In the genomic region with DNA sequence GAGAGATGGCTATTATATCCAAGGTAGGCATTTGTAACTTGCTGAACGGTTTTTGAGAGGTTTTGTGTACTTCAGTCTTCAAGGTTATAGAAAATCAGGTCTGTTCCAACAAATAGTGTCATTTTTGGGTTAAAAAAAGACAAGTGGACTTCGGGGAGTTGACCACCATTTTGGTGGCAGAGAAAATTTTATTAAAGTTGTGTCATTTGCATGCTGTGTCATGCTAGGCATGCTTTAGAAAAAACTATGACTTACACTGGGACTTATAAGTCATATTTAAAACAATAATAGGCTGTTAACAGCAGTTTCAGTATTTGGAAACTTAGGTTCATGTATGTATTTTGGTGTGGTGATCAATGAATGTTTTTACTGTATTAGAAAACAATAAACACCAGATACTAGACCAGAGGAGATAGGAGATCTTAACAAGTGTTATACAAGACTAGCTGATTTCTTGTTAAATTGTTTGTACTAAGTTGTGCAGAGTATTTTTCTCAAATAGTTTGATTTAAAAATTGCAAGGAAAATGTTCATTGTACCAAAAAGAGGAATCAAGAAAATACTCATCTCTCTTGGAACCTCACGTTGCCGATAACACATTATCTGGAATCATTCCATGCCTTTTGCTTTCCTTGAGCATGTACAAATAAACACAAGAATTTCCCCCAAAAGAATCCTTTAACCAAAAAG, we compare ENCODE assay signal across 8 cellular contexts. TPM values are rescaled to one million over a fixed set of nuclear protein-coding genes. Genes with fewer than 3 reads are reported as not detected.
A peak's percentile ranks its signal among the peaks of the same experiment; 100 is the strongest.
DNase-seq lines count a peak whose midpoint lies in the region; ATAC-seq, FAIRE-seq and TF ChIP-seq lines count a peak whose summit lies in the region.

No MANE protein-coding gene starts in this region.

- H3K4me3 ChIP-seq in DND-41 (ENCODE audit: low read depth in 1 of 2, low read length in 2 of 2) (peak overlapping the region; percentile 63 to 88), PC-3 (ENCODE audit: low read length) (peak overlapping the region; percentile 79), epithelial cell of proximal tubule (ENCODE audit: low read depth, low read length) (peak overlapping the region; percentile 71), pancreas (peak overlapping the region in 3 of 4 donors; percentile 79 to 88 (median 80))

- H3K4me2 ChIP-seq in DND-41 (ENCODE audit: insufficient read depth, low read length) (peak overlapping the region; percentile 63), PC-3 (ENCODE audit: low read length) (peak overlapping the region; percentile 92)

- BruUV-seq in PC-3 (replicated peaks; lab: Mats Ljungman, UMichigan) = no TSS peak

- no peaks in the 10 kb centered on the region for H3K9me2 ChIP-seq in PC-3 (replicated peaks; ENCODE audit: low read length)

- peaks cover 36% of the 10 kb centered on the region for H4K20me1 ChIP-seq in DND-41 (ENCODE audit: insufficient read depth, low read length)
- H4K20me1 ChIP-seq in PC-3 (ENCODE audit: low read length) = peaks cover 58% of the 10 kb centered on the region

- H3K27ac ChIP-seq in DND-41 (ENCODE audit: low read length) = peak overlapping the region; percentile 92
- peak overlapping the region; percentile 19 for H3K27ac ChIP-seq in PC-3 (ENCODE audit: low read length)
- no peak overlapping the region for H3K27ac ChIP-seq in pancreas

- peaks cover 30% of the 10 kb centered on the region for H3F3A ChIP-seq in PC-3 (ENCODE audit: low read length, unreplicated experiment)

- WGBS in pancreas, 2 donors = 51 to 67% methylated on average over 4 of the region's 4 CpGs

- CTCF ChIA-PET in PC-3 (lab: Charles Lee) = no interaction called here

- H3K4me1 ChIP-seq in DND-41 (ENCODE audit: insufficient read depth, low read length) (peaks cover 38% of the 10 kb centered on the region), PC-3 (ENCODE audit: insufficient read depth, low read length) (peaks cover 26% of the 10 kb centered on the region), pancreas (peaks cover 0 to 17% (median 8%) of the 10 kb centered on the region in 3 donors)

- H3K36me3 ChIP-seq in DND-41 (ENCODE audit: insufficient read depth, low read length) (peaks cover 49% of the 10 kb centered on the region), PC-3 (ENCODE audit: low read depth, low read length) (peaks cover 50% of the 10 kb centered on the region), pancreas (peaks cover 8 to 29% (median 10%) of the 10 kb centered on the region in 3 donors)

- H3K79me2 ChIP-seq in DND-41 (ENCODE audit: insufficient read depth, low read length) (peaks cover 47% of the 10 kb centered on the region), PC-3 (ENCODE audit: low read length) (peaks cover 50% of the 10 kb centered on the region)

- H3K9ac ChIP-seq in DND-41 (ENCODE audit: low read depth, low read length) (peak overlapping the region; percentile 98), PC-3 (ENCODE audit: low read length) (peak overlapping the region; percentile 92)

- ATAC-seq in DND-41 (ENCODE audit: insufficient read depth, low read depth) (no peak), PC-3 (no peak), pancreas (no peak), HG02623 (IDR thresholded peaks at IDR 0.05; ENCODE audit: unreplicated experiment) (no peak), HG03521 (IDR thresholded peaks at IDR 0.05; ENCODE audit: unreplicated experiment) (no peak)

- H3K27me3 ChIP-seq in DND-41 (ENCODE audit: insufficient read depth, low read length, poor library complexity) = no peaks in the 10 kb centered on the region
- no peaks in the 10 kb centered on the region for H3K27me3 ChIP-seq in PC-3 (ENCODE audit: low read length)
- no peaks in the 10 kb centered on the region for H3K27me3 ChIP-seq in pancreas

- no peaks in the 10 kb centered on the region for H3K9me3 ChIP-seq in DND-41 (ENCODE audit: insufficient read depth, low read length, severe bottlenecking)
- H3K9me3 ChIP-seq in PC-3 (ENCODE audit: low read length) = no peaks in the 10 kb centered on the region
- no peaks in the 10 kb centered on the region for H3K9me3 ChIP-seq in pancreas

- intact Hi-C loops in PC-3 (cut with micrococcal nuclease) = no loop called here
- intact Hi-C loops in pancreas (cut with DNase I) = no loop called here

- POLR2A ChIA-PET in PC-3 (lab: Charles Lee; ENCODE audit: unreplicated experiment) = no interaction called here

- H2AFZ ChIP-seq in DND-41 (ENCODE audit: low read depth, low read length) (no peak overlapping the region), PC-3 (ENCODE audit: low read length) (no peak overlapping the region)

- no peak for TF ChIP-seq CTCF in DND-41 (IDR thresholded peaks at IDR 0.05; ENCODE audit: borderline replicate concordance, extremely low read depth, low read length, poor library complexity, severe bottlenecking)
- TF ChIP-seq CTCF in PC-3 (conservative IDR thresholded peaks at IDR 0.05; ENCODE audit: low read depth, low read length) = no peak
- TF ChIP-seq CTCF in epithelial cell of proximal tubule (conservative IDR thresholded peaks at IDR 0.05; ENCODE audit: low read depth, low read length) = no peak
- no peak for TF ChIP-seq CTCF in pancreas (IDR thresholded peaks at IDR 0.05)

- DNase-seq in DND-41 (no peak), PC-3 (no peak), epithelial cell of proximal tubule (ENCODE audit: low read depth) (no peak), pancreas (no peak), DMS53 treated with DMSO at 0.1 percent for 48 hours (lab: John Stamatoyannopoulos, UW; ENCODE audit: unreplicated experiment) (no peak), LoVo (ENCODE audit: low spot score) (no peak)

- no peak for FAIRE-seq in pancreas (lab: Jason Lieb, UNC)

RNA-seq across cellular contexts. Expression of a gene that starts 1.4 kb away (rescaled TPM):
- total RNA-seq in PC-3 (2014; rRNA removed) (3,300 and 3,371 TPM in 2 replicates), epithelial cell of proximal tubule (614 and 901 TPM in 2 replicates), pancreas (100 to 1,000 TPM in 5 of 6 donors, 10 to 100 TPM in 1; 80.5 to 201 (median 166) TPM)
- 100 to 1,000 TPM in 1 of 2 donors, 10 to 100 TPM in 1; 60.0 to 152 TPM for polyA plus RNA-seq in pancreas

RNA-seq across cellular contexts. Expression of a gene that starts 34.2 kb away (rescaled TPM):
- total RNA-seq in PC-3 (2014; rRNA removed) (18.2 and 24.0 TPM in 2 replicates), epithelial cell of proximal tubule (30.8 and 35.8 TPM in 2 replicates), pancreas (10 to 100 TPM in 1 of 6 donors, 1 to 10 TPM in 5; 4.8 to 10.8 (median 6.1) TPM)
- polyA plus RNA-seq in pancreas = 10 to 100 TPM in 1 of 2 donors, 1 to 10 TPM in 1; 7.0 to 16.8 TPM

Comparison
In these comparisons a context has a peak if more than half of its experiments do, and no peak if none do; other contexts are left out.
1. H3K27ac ChIP-seq: peak in DND-41 (single experiment) and PC-3 (single experiment); none in pancreas (0 of 4).
2. Peak in every context shown above with its lines, with median percentiles within 50 percentile points of each other: H3K4me3 ChIP-seq.